Comparison of ENCODE assay signal across 17 cellular contexts in the genomic region with DNA sequence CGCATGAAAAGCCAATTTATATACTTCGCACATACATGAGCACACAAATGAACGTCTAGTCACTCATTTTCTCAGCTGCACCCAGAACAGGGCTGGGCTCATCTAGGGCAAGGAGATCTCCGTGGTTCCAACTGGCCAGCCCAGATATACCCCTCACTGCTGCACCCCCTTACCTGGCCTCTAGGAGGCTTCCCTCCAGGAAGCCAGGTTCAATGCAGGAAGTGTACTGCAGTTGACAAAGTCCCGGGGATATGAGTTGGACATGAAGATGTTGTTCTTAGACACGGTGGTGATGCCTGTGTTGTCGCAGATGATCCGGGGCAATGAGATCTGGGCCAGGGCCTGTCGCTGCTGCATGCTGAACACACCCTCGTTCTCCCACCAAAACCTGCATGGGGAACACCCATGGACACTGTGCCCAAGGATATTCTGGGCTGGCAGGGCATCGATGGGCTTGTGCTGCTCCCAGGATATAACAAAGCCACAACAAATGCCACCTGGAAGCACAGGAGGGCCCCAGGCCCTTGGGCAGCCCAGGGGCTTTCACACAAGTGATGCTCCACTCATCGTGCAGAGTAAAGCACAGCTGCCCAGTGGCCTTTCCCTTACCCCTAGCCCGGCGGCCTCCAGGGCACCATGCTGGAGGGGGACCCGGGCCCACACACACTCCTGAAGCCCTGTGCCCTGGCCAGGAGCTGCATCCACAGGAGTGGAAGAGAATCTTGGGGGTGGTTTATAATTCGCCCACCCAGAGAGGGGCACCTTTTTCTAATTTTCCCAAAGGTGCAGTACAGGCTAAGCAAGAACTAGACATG. TPM values are rescaled to one million over a fixed set of nuclear protein-coding genes. Genes with fewer than 3 reads are reported as not detected.
A peak's percentile ranks its signal among the peaks of the same experiment; 100 is the strongest.
DNase-seq lines count a peak whose midpoint lies in the region; ATAC-seq, FAIRE-seq and TF ChIP-seq lines count a peak whose summit lies in the region.
"Had no signal": no experiment of that assay in that cellular context is flagged by ENCODE, and none has a peak within 500 bp of the region (broad histone marks: within the 10 kb centered on the region; RNA-seq: fewer than 3 reads in every experiment).

No MANE protein-coding gene starts in this region.

- H3K9me3 ChIP-seq in Loucy (ENCODE audit: insufficient read depth, low read depth, low read length) (no peaks in the 10 kb centered on the region), H1 (ENCODE audit: insufficient read depth in 2 of 2, low read depth in 1 of 2, low read length in 1 of 2) (no peaks in the 10 kb centered on the region)

- H3K36me3 ChIP-seq in Loucy (ENCODE audit: insufficient read depth, low read length) (no peaks in the 10 kb centered on the region), H1 (ENCODE audit: control insufficient read depth in 2 of 4, insufficient read depth in 4 of 4, low read length in 3 of 4) (no peaks in the 10 kb centered on the region)

- no peaks in the 10 kb centered on the region for H3K9me2 ChIP-seq in Loucy (replicated peaks; ENCODE audit: low read depth, low read length)

- no peak overlapping the region for H3K18ac ChIP-seq in H1 (ENCODE audit: extremely low read depth, low read length)

- H3K23ac ChIP-seq in H1 (ENCODE audit: insufficient read length) = no peak overlapping the region

- ATAC-seq in activated CD8-positive, alpha-beta T cell treated with anti-CD3 and anti-CD28 coated beads for 36 hours = peak; percentile 34
- no peak for ATAC-seq in activated CD8-positive, alpha-beta T cell treated with anti-CD3 and anti-CD28 coated beads, Interleukin-2, amount 10 ng/mL, durations not matched to agents 7 days and 5 days
- ATAC-seq in HG02970 (IDR thresholded peaks at IDR 0.05; ENCODE audit: low FRiP score, unreplicated experiment) = no peak
- ATAC-seq: stimulated activated naive CD8-positive, alpha-beta T cell treated with anti-CD3 and anti-CD28 coated beads, Interleukin-15, Interleukin-2, amounts not matched to agents 100 U/mL and 50 U/mL, for 24 hours had no signal

- no peak overlapping the region for H3K4ac ChIP-seq in H1 (replicated peaks; ENCODE audit: insufficient read length, low read depth, low read length)

- no peaks in the 10 kb centered on the region for H3K36me3 Mint-ChIP-seq in activated CD8-positive, alpha-beta T cell treated with anti-CD3 and anti-CD28 coated beads for 36 hours (ENCODE audit: low read depth)
- no peaks in the 10 kb centered on the region for H3K36me3 Mint-ChIP-seq in activated CD8-positive, alpha-beta T cell treated with anti-CD3 and anti-CD28 coated beads, Interleukin-2, amount 10 ng/mL, durations not matched to agents 7 days and 5 days (ENCODE audit: low read depth)
- no peaks in the 10 kb centered on the region for H3K36me3 Mint-ChIP-seq in activated CD4-positive, alpha-beta memory T cell treated with anti-CD3 and anti-CD28 coated beads for 36 hours

- TF ChIP-seq RAD21 in H1 (IDR thresholded peaks at IDR 0.05 in 1 of 2, conservative IDR thresholded peaks at IDR 0.05 in 1 of 2; ENCODE audit: low read depth in 2 of 2, low read length in 2 of 2) = peak in 1 of 2 experiments; percentile 36; a peak in 2 of 4 replicates

- no peak overlapping the region for H3K56ac ChIP-seq in H1 (replicated peaks; ENCODE audit: insufficient read length, low read depth, low read length)

- no peak overlapping the region for H2BK15ac ChIP-seq in H1 (ENCODE audit: low read length)

- H3K27ac Mint-ChIP-seq in activated CD8-positive, alpha-beta T cell treated with anti-CD3 and anti-CD28 coated beads for 36 hours = no peak overlapping the region
- H3K27ac Mint-ChIP-seq in activated CD8-positive, alpha-beta T cell treated with anti-CD3 and anti-CD28 coated beads, Interleukin-2, amount 10 ng/mL, durations not matched to agents 7 days and 5 days = no peak overlapping the region
- H3K27ac Mint-ChIP-seq in activated CD4-positive, alpha-beta memory T cell treated with anti-CD3 and anti-CD28 coated beads for 36 hours = no peak overlapping the region
- H3K27ac Mint-ChIP-seq: activated B cell treated with CpG ODN at 0.5 μM for 24 hours had no signal

- FAIRE-seq in H1 (lab: Jason Lieb, UNC) = peak; percentile 69
- FAIRE-seq: astrocyte had no signal

- no peaks in the 10 kb centered on the region for H3K4me1 Mint-ChIP-seq in activated CD8-positive, alpha-beta T cell treated with anti-CD3 and anti-CD28 coated beads for 36 hours (ENCODE audit: low read depth)
- no peaks in the 10 kb centered on the region for H3K4me1 Mint-ChIP-seq in activated CD8-positive, alpha-beta T cell treated with anti-CD3 and anti-CD28 coated beads, Interleukin-2, amount 10 ng/mL, durations not matched to agents 7 days and 5 days (ENCODE audit: low read depth)
- H3K4me1 Mint-ChIP-seq in activated CD4-positive, alpha-beta memory T cell treated with anti-CD3 and anti-CD28 coated beads for 36 hours (ENCODE audit: low read depth) = peaks cover 7% of the 10 kb centered on the region
- H3K4me1 Mint-ChIP-seq: activated B cell treated with CpG ODN at 0.5 μM for 24 hours had no signal

- H3K27me3 ChIP-seq in Loucy (ENCODE audit: insufficient read depth, low read length, poor library complexity, severe bottlenecking) (no peaks in the 10 kb centered on the region), H1 (replicated peaks in 1 of 4; ENCODE audit: control insufficient read depth in 3 of 4, extremely low read depth in 1 of 4, insufficient read depth in 3 of 4, low read length in 3 of 4) (no peaks in the 10 kb centered on the region; a peak in 1 of 7 replicates)

- H2BK120ac ChIP-seq in H1 (replicated peaks; ENCODE audit: low read depth, low read length) = no peak overlapping the region

- H3K27me3 Mint-ChIP-seq in activated CD8-positive, alpha-beta T cell treated with anti-CD3 and anti-CD28 coated beads for 36 hours = peaks cover 7% of the 10 kb centered on the region
- H3K27me3 Mint-ChIP-seq in activated CD8-positive, alpha-beta T cell treated with anti-CD3 and anti-CD28 coated beads, Interleukin-2, amount 10 ng/mL, durations not matched to agents 7 days and 5 days (ENCODE audit: low read depth) = peaks cover 7% of the 10 kb centered on the region
- H3K27me3 Mint-ChIP-seq in activated CD4-positive, alpha-beta memory T cell treated with anti-CD3 and anti-CD28 coated beads for 36 hours = peaks cover 10% of the 10 kb centered on the region

- H3K23me2 ChIP-seq in H1 (ENCODE audit: low read depth, low read length) = no peaks in the 10 kb centered on the region

- H4K8ac ChIP-seq in H1 (ENCODE audit: extremely low read depth, insufficient read depth, low read length) = peak overlapping the region; percentile 28; the same call in 1 of the 2 replicates

- no peaks in the 10 kb centered on the region for H3K4me1 ChIP-seq in Loucy (ENCODE audit: insufficient read depth, low read length, poor library complexity, severe bottlenecking)
- H3K4me1 ChIP-seq in H1 (replicated peaks in 1 of 4; ENCODE audit: control insufficient read depth in 3 of 4, insufficient read depth in 4 of 4, low read length in 3 of 4) = no peaks in the 10 kb centered on the region

- intact Hi-C loops in activated CD8-positive, alpha-beta T cell treated with anti-CD3 and anti-CD28 coated beads for 36 hours (cut with micrococcal nuclease) = no loop called here
- intact Hi-C loops in posterior vena cava (cut with DNase I) = no loop called here
- intact Hi-C loops in activated CD4-positive, alpha-beta memory T cell treated with anti-CD3 and anti-CD28 coated beads for 36 hours (cut with micrococcal nuclease) = no loop called here

- TF ChIP-seq POLR2A in H1 (IDR thresholded peaks at IDR 0.05; ENCODE audit: control extremely low read depth in 1 of 2, low read depth in 2 of 2, low read length in 2 of 2) = no peak

- POLR2A ChIA-PET in activated CD8-positive, alpha-beta T cell treated with anti-CD3 and anti-CD28 coated beads for 36 hours (lab: Charles Lee) = interaction anchor here (0.8 kb wide), 1 partner anchor 15 kb away, joined by 3 read pairs; no protein-coding TSS in a partner anchor
- POLR2A ChIA-PET in activated CD8-positive, alpha-beta T cell treated with anti-CD3 and anti-CD28 coated beads, Interleukin-2, amount 10 ng/mL, durations not matched to agents 7 days and 5 days (lab: Charles Lee) = no interaction called here
- POLR2A ChIA-PET in H1 (lab: Charles Lee; ENCODE audit: partially characterized antibody) = interaction anchor here (1.1 kb wide), 1 partner anchor 244 kb away, joined by 5 read pairs; a partner anchor contains a TSS
- POLR2A ChIA-PET in activated CD4-positive, alpha-beta memory T cell treated with anti-CD3 and anti-CD28 coated beads for 36 hours (lab: Charles Lee) = interaction anchor here (0.6 kb wide), 1 partner anchor 938 kb away, joined by 5 read pairs; no protein-coding TSS in a partner anchor

- WGBS in H1 (ENCODE audit: extremely low coverage in 1 of 2, insufficient coverage in 1 of 2, insufficient read length in 1 of 2, insufficient replicate concordance in 2 of 2, low coverage in 1 of 2, low lambda C conversion rate in 2 of 2, missing lambda C conversion rate in 1 of 2), 2 experiments = 91% methylated on average over 15 of the region's 16 CpGs; no CpG with 5 or more reads in 1 of the 2 experiments

- no peak overlapping the region for H2AK5ac ChIP-seq in H1 (ENCODE audit: low read depth, low read length)

- no peak overlapping the region for H3K27ac ChIP-seq in H1 (ENCODE audit: low read depth, low read length)

- H3K9ac ChIP-seq in Loucy (ENCODE audit: low read depth, low read length, poor library complexity, severe bottlenecking) (no peak overlapping the region), H1 (replicated peaks in 1 of 4; ENCODE audit: extremely low read depth in 1 of 4, low read depth in 3 of 4, low read length in 3 of 4) (no peak overlapping the region)

- H2BK5ac ChIP-seq in H1 (ENCODE audit: low read depth, low read length) = no peak overlapping the region

- no peaks in the 10 kb centered on the region for H3F3A ChIP-seq in Loucy (ENCODE audit: low read depth)

- H3K9me3 Mint-ChIP-seq in activated CD8-positive, alpha-beta T cell treated with anti-CD3 and anti-CD28 coated beads for 36 hours = no peaks in the 10 kb centered on the region
- no peaks in the 10 kb centered on the region for H3K9me3 Mint-ChIP-seq in activated CD8-positive, alpha-beta T cell treated with anti-CD3 and anti-CD28 coated beads, Interleukin-2, amount 10 ng/mL, durations not matched to agents 7 days and 5 days (ENCODE audit: insufficient read depth)
- no peaks in the 10 kb centered on the region for H3K9me3 Mint-ChIP-seq in activated CD4-positive, alpha-beta memory T cell treated with anti-CD3 and anti-CD28 coated beads for 36 hours
- H3K9me3 Mint-ChIP-seq: activated B cell treated with CpG ODN at 0.5 μM for 24 hours had no signal

- CTCF ChIA-PET in activated CD8-positive, alpha-beta T cell treated with anti-CD3 and anti-CD28 coated beads for 36 hours (lab: Charles Lee) = interaction anchor here (1.5 kb wide), 1 partner anchor 21 kb away, joined by 6 read pairs; no protein-coding TSS in a partner anchor
- CTCF ChIA-PET in activated CD8-positive, alpha-beta T cell treated with anti-CD3 and anti-CD28 coated beads, Interleukin-2, amount 10 ng/mL, durations not matched to agents 7 days and 5 days (lab: Charles Lee) = interaction anchor here (1.1 kb wide), 1 partner anchor 21 kb away, joined by 4 read pairs; no protein-coding TSS in a partner anchor
- CTCF ChIA-PET in H1 (lab: Charles Lee; ENCODE audit: partially characterized antibody) = interaction anchor here (0.7 to 2.3 kb wide), 20 partner anchors 14 to 188 kb away, joined by 3 to 9 read pairs (median 3); no protein-coding TSS in a partner anchor
- CTCF ChIA-PET in activated CD4-positive, alpha-beta memory T cell treated with anti-CD3 and anti-CD28 coated beads for 36 hours (lab: Charles Lee) = interaction anchor here (0.6 to 1.2 kb wide), 2 partner anchors 21 to 89 kb away, joined by 5 to 6 read pairs; no protein-coding TSS in a partner anchor

- no peak overlapping the region for H2AFZ ChIP-seq in Loucy (ENCODE audit: low read length)
- H2AFZ ChIP-seq in H1 (ENCODE audit: low read length) = 0 out of 2 replicates have a peak overlapping the region, but pooled peaks have one; percentile 80

- H3K14ac ChIP-seq in H1 (ENCODE audit: insufficient read length) = no peak overlapping the region

- no peak overlapping the region for H3K4me2 ChIP-seq in Loucy (ENCODE audit: low read depth, low read length, poor library complexity, severe bottlenecking)
- no peak overlapping the region for H3K4me2 ChIP-seq in H1 (ENCODE audit: insufficient read depth in 1 of 2, low read depth in 2 of 2, low read length in 2 of 2)

- no peak overlapping the region for H3K4me3 Mint-ChIP-seq in activated CD8-positive, alpha-beta T cell treated with anti-CD3 and anti-CD28 coated beads for 36 hours
- H3K4me3 Mint-ChIP-seq in activated CD8-positive, alpha-beta T cell treated with anti-CD3 and anti-CD28 coated beads, Interleukin-2, amount 10 ng/mL, durations not matched to agents 7 days and 5 days = no peak overlapping the region
- H3K4me3 Mint-ChIP-seq in activated CD4-positive, alpha-beta memory T cell treated with anti-CD3 and anti-CD28 coated beads for 36 hours = no peak overlapping the region
- H3K4me3 Mint-ChIP-seq: activated B cell treated with CpG ODN at 0.5 μM for 24 hours had no signal

- TF ChIP-seq EP300 in H1 (IDR thresholded peaks at IDR 0.05; ENCODE audit: borderline replicate concordance in 1 of 2, low read depth in 2 of 2, low read length in 2 of 2) = no peak

- no peaks in the 10 kb centered on the region for H3K79me1 ChIP-seq in H1 (ENCODE audit: low read depth, low read length)

- no peak overlapping the region for H2BK20ac ChIP-seq in H1 (ENCODE audit: low read length)

- no peaks in the 10 kb centered on the region for H3K79me2 ChIP-seq in Loucy (ENCODE audit: insufficient read depth, low read length)
- no peaks in the 10 kb centered on the region for H3K79me2 ChIP-seq in H1 (ENCODE audit: control insufficient read depth in 1 of 2, insufficient read depth in 2 of 2, low read length in 2 of 2)

- DNase-seq in activated CD8-positive, alpha-beta T cell treated with anti-CD3 and anti-CD28 coated beads for 36 hours = no peak
- DNase-seq in activated CD8-positive, alpha-beta T cell treated with anti-CD3 and anti-CD28 coated beads, Interleukin-2, amount 10 ng/mL, durations not matched to agents 7 days and 5 days = no peak
- peak in 1 of 2 experiments; percentile 54 for DNase-seq in H1 (ENCODE audit: low read depth in 1 of 2, low spot score in 2 of 2)
- DNase-seq in posterior vena cava (ENCODE audit: low spot score) = peak; percentile 63
- DNase-seq in activated CD4-positive, alpha-beta memory T cell treated with anti-CD3 and anti-CD28 coated beads for 36 hours = no peak
- DNase-seq in GDM1 (lab: John Stamatoyannopoulos, UW) = no peak
- DNase-seq: activated B cell treated with CpG ODN at 0.5 μM for 24 hours; posterior cingulate gyrus; SIG-M5; stimulated activated CD4-positive, alpha-beta T cell treated with anti-CD3 and anti-CD28 coated beads, Interleukin-4, amount 100 ng/mL, for 24 hours; stimulated activated naive CD8-positive, alpha-beta T cell treated with anti-CD3 and anti-CD28 coated beads, Interleukin-15, Interleukin-2, amounts not matched to agents 100 U/mL and 50 U/mL, for 24 hours had no signal

- no peak overlapping the region for H4K91ac ChIP-seq in H1 (replicated peaks; ENCODE audit: insufficient read length, low read length)

- H4K20me1 ChIP-seq in Loucy (ENCODE audit: insufficient read depth, low read length, poor library complexity, severe bottlenecking) (no peaks in the 10 kb centered on the region), H1 (replicated peaks in 1 of 2; ENCODE audit: control insufficient read depth in 1 of 2, insufficient read depth in 2 of 2, low read length in 2 of 2) (no peaks in the 10 kb centered on the region)

- H2BK12ac ChIP-seq in H1 (ENCODE audit: low read depth, low read length) = no peak overlapping the region

- no peak overlapping the region for H4K5ac ChIP-seq in H1 (ENCODE audit: insufficient read length, low read depth, low read length)

- H3K4me3 ChIP-seq in Loucy (ENCODE audit: low read length, poor library complexity, severe bottlenecking) (no peak overlapping the region), H1 (ENCODE audit: extremely low read depth in 1 of 4, insufficient read depth in 2 of 4, low read depth in 3 of 4, low read length in 4 of 4) (no peak overlapping the region)
- H3K4me3 ChIP-seq: lung had no signal

- TF ChIP-seq CTCF in activated CD8-positive, alpha-beta T cell treated with anti-CD3 and anti-CD28 coated beads for 36 hours (IDR thresholded peaks at IDR 0.05) = peak; percentile 36
- TF ChIP-seq CTCF in Loucy (conservative IDR thresholded peaks at IDR 0.05; ENCODE audit: low read length) = peak; percentile 53
- TF ChIP-seq CTCF in H1 (IDR thresholded peaks at IDR 0.05; ENCODE audit: control extremely low read depth in 1 of 3, insufficient read depth in 1 of 3, low read depth in 1 of 3, low read length in 3 of 3) = peak; percentile 46 to 65 (median 65)

RNA-seq across cellular contexts. Expression of a gene that starts 10.1 kb away (rescaled TPM):
- total RNA-seq in activated CD8-positive, alpha-beta T cell treated with anti-CD3 and anti-CD28 coated beads for 36 hours = not detected
- total RNA-seq in activated CD8-positive, alpha-beta T cell treated with anti-CD3 and anti-CD28 coated beads, Interleukin-2, amount 10 ng/mL, durations not matched to agents 7 days and 5 days = not detected
- 0.74 TPM in 1 of 2 replicates, not detected in the other for total RNA-seq in H1 (2021; fragmentation: NEBNext Ultra II Directional; extraction: Animal tissue kit (Norgen Biotek cat#: 25700))
- 0.06 and 0.13 TPM in 2 replicates for polyA plus RNA-seq in H1 (2011; rRNA removed)
- 0.08 TPM for polyA plus RNA-seq in H1 (2011; cell fraction: cytosol; rRNA removed)
- 0.61 TPM for polyA plus RNA-seq in H1 (2011; cell fraction: nucleus; rRNA removed)
- polyA plus RNA-seq in H1 (2012, experiment 1 of 2) = not detected in 4 replicates
- 0.04 TPM for polyA plus RNA-seq in H1 (2012, experiment 2 of 2)
- 0.04 TPM for polyA plus RNA-seq in H1 (2013, experiment 1 of 2)
- 0.09 TPM for polyA plus RNA-seq in H1 (2013, experiment 2 of 2)
- polyA minus RNA-seq in H1 (2011; rRNA and poly(A)+ RNA removed) = not detected in 2 replicates
- not detected for polyA minus RNA-seq in H1 (2011; cell fraction: cytosol; rRNA and poly(A)+ RNA removed)
- polyA minus RNA-seq in H1 (2011; cell fraction: nucleus; rRNA and poly(A)+ RNA removed) = not detected
- total RNA-seq in posterior vena cava = under 1 TPM; 0.74 to 0.86 TPM
- under 1 TPM; 0.17 to 0.22 TPM for total RNA-seq in activated CD4-positive, alpha-beta memory T cell treated with anti-CD3 and anti-CD28 coated beads for 36 hours
- total RNA-seq: activated B cell treated with CpG ODN at 0.5 μM for 24 hours, astrocyte, M059J, NCI-H460 had no signal

RNA-seq across cellular contexts. Expression of a gene that starts 32.3 kb away (rescaled TPM):
- total RNA-seq in activated CD8-positive, alpha-beta T cell treated with anti-CD3 and anti-CD28 coated beads for 36 hours = not detected
- total RNA-seq in activated CD8-positive, alpha-beta T cell treated with anti-CD3 and anti-CD28 coated beads, Interleukin-2, amount 10 ng/mL, durations not matched to agents 7 days and 5 days = not detected
- total RNA-seq in H1 (2021; fragmentation: NEBNext Ultra II Directional; extraction: Animal tissue kit (Norgen Biotek cat#: 25700)) = 0.44 and 0.52 TPM in 2 replicates
- polyA plus RNA-seq in H1 (2011; rRNA removed) = 0.38 and 0.46 TPM in 2 replicates
- polyA plus RNA-seq in H1 (2011; cell fraction: cytosol; rRNA removed) = 0.40 TPM
- 0.23 TPM for polyA plus RNA-seq in H1 (2011; cell fraction: nucleus; rRNA removed)
- 0.17 to 0.61 TPM (median 0.40 TPM) in 4 replicates for polyA plus RNA-seq in H1 (2012, experiment 1 of 2)
- polyA plus RNA-seq in H1 (2012, experiment 2 of 2) = 0.17 TPM
- 0.20 TPM for polyA plus RNA-seq in H1 (2013, experiment 1 of 2)
- 0.26 TPM for polyA plus RNA-seq in H1 (2013, experiment 2 of 2)
- polyA minus RNA-seq in H1 (2011; rRNA and poly(A)+ RNA removed) = 0.51 and 0.85 TPM in 2 replicates
- not detected for polyA minus RNA-seq in H1 (2011; cell fraction: cytosol; rRNA and poly(A)+ RNA removed)
- not detected for polyA minus RNA-seq in H1 (2011; cell fraction: nucleus; rRNA and poly(A)+ RNA removed)
- total RNA-seq in posterior vena cava = not detected
- not detected for total RNA-seq in activated CD4-positive, alpha-beta memory T cell treated with anti-CD3 and anti-CD28 coated beads for 36 hours
- total RNA-seq: activated B cell treated with CpG ODN at 0.5 μM for 24 hours, astrocyte, M059J had no signal

RNA-seq across cellular contexts. Expression of a gene that starts 51.6 kb away (rescaled TPM):
- total RNA-seq in activated CD8-positive, alpha-beta T cell treated with anti-CD3 and anti-CD28 coated beads for 36 hours = 10 to 100 TPM; 20.7 to 24.8 TPM
- total RNA-seq in activated CD8-positive, alpha-beta T cell treated with anti-CD3 and anti-CD28 coated beads, Interleukin-2, amount 10 ng/mL, durations not matched to agents 7 days and 5 days = 10 to 100 TPM; 16.1 to 17.6 TPM
- total RNA-seq in H1 (2021; fragmentation: NEBNext Ultra II Directional; extraction: Animal tissue kit (Norgen Biotek cat#: 25700)) = 20.6 and 21.7 TPM in 2 replicates
- 12.0 and 15.3 TPM in 2 replicates for polyA plus RNA-seq in H1 (2011; rRNA removed)
- polyA plus RNA-seq in H1 (2011; cell fraction: cytosol; rRNA removed) = 17.6 TPM
- 41.4 TPM for polyA plus RNA-seq in H1 (2011; cell fraction: nucleus; rRNA removed)
- 16.1 to 23.2 TPM (median 20.2 TPM) in 4 replicates for polyA plus RNA-seq in H1 (2012, experiment 1 of 2)
- 12.0 TPM for polyA plus RNA-seq in H1 (2012, experiment 2 of 2)
- polyA plus RNA-seq in H1 (2013, experiment 1 of 2) = 10.9 TPM
- 10.2 TPM for polyA plus RNA-seq in H1 (2013, experiment 2 of 2)
- polyA minus RNA-seq in H1 (2011; rRNA and poly(A)+ RNA removed) = 16.0 and 19.4 TPM in 2 replicates
- polyA minus RNA-seq in H1 (2011; cell fraction: cytosol; rRNA and poly(A)+ RNA removed) = 10.9 TPM
- 24.7 TPM for polyA minus RNA-seq in H1 (2011; cell fraction: nucleus; rRNA and poly(A)+ RNA removed)
- 1 to 10 TPM; 9.4 to 9.7 TPM for total RNA-seq in posterior vena cava
- total RNA-seq in activated CD4-positive, alpha-beta memory T cell treated with anti-CD3 and anti-CD28 coated beads for 36 hours = 10 to 100 TPM; 23.5 to 27.3 TPM

RNA-seq across cellular contexts. Expression of a gene that starts 57.9 kb away (rescaled TPM):
- 10 to 100 TPM; 21.1 to 24.1 TPM for total RNA-seq in activated CD8-positive, alpha-beta T cell treated with anti-CD3 and anti-CD28 coated beads for 36 hours
- total RNA-seq in activated CD8-positive, alpha-beta T cell treated with anti-CD3 and anti-CD28 coated beads, Interleukin-2, amount 10 ng/mL, durations not matched to agents 7 days and 5 days = 10 to 100 TPM; 45.8 to 51.5 TPM
- total RNA-seq in H1 (2021; fragmentation: NEBNext Ultra II Directional; extraction: Animal tissue kit (Norgen Biotek cat#: 25700)) = 9.2 and 9.8 TPM in 2 replicates
- polyA plus RNA-seq in H1 (2011; rRNA removed) = 7.6 and 9.8 TPM in 2 replicates
- 13.8 TPM for polyA plus RNA-seq in H1 (2011; cell fraction: cytosol; rRNA removed)
- polyA plus RNA-seq in H1 (2011; cell fraction: nucleus; rRNA removed) = 69.7 TPM
- 14.7 to 18.9 TPM (median 15.9 TPM) in 4 replicates for polyA plus RNA-seq in H1 (2012, experiment 1 of 2)
- polyA plus RNA-seq in H1 (2012, experiment 2 of 2) = 6.2 TPM
- 4.8 TPM for polyA plus RNA-seq in H1 (2013, experiment 1 of 2)
- 4.1 TPM for polyA plus RNA-seq in H1 (2013, experiment 2 of 2)
- 2.9 and 6.6 TPM in 2 replicates for polyA minus RNA-seq in H1 (2011; rRNA and poly(A)+ RNA removed)
- polyA minus RNA-seq in H1 (2011; cell fraction: cytosol; rRNA and poly(A)+ RNA removed) = 5.8 TPM
- 8.9 TPM for polyA minus RNA-seq in H1 (2011; cell fraction: nucleus; rRNA and poly(A)+ RNA removed)
- 1 to 10 TPM; 8.2 to 10.0 TPM for total RNA-seq in posterior vena cava
- total RNA-seq in activated CD4-positive, alpha-beta memory T cell treated with anti-CD3 and anti-CD28 coated beads for 36 hours = 10 to 100 TPM; 21.6 to 22.7 TPM
- total RNA-seq: NCI-H460 had no signal
